ENCODE assay signal across 9 cellular contexts in the genomic region with DNA sequence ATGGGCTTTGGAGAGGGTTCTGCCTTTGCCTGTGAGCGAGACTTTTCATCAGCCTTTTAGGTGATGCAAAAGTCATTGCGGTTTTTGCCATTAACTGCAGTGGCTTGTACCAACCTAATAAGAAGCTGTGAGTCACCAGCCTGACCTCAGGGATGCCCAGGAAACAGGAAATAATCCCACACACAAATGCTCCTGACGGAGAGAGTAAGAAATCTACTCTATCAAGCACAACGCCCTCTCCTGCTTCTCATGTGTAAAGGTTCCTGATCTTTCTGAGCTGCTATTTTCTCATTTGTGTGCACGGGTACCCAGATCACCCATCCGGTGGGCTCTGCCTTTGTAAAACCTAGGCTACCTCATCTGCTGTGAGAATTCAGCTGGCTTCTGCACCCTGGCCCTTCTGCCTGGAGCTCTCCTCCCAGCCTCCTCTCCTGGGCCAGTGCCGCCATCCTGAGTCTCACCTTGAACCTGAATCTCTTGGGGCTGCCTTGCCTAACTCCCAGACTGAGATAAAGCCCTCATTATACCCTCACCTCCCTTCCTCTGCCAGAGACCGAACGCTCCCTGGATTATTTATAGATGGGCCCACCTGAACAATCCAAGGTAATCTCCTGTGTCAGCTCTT.
A peak's percentile ranks its signal among the peaks of the same experiment; 100 is the strongest.
DNase-seq lines count a peak whose midpoint lies in the region; ATAC-seq and TF ChIP-seq lines count a peak whose summit lies in the region.
"Had no signal": no experiment of that assay in that cellular context is flagged by ENCODE, and none has a peak within 500 bp of the region (broad histone marks: within the 10 kb centered on the region; RNA-seq: fewer than 3 reads in every experiment).

No MANE protein-coding gene starts in this region.

- DNase-seq in AG09309 (ENCODE audit: low read depth) (peak; percentile 88), Kasumi-1 (lab: John Stamatoyannopoulos, UW) (peak; percentile 1 to 3), adipocyte (ENCODE audit: low read depth) (peak; percentile 73), kidney tubule cell (ENCODE audit: low spot score) (peak; percentile 94), ureter (ENCODE audit: low spot score) (no peak)
- DNase-seq in natural killer cell treated with Interleukin-12 subunit alpha and Interleukin-12 subunit beta and Interleukin-15 and Interleukin-18, amount 100 ng/mL, for 72 hours (ENCODE audit: low spot score), result no peak
- DNase-seq in activated CD4-positive, CD25-positive, alpha-beta regulatory T cell (lab: John Stamatoyannopoulos, UW), result no peak
- DNase-seq: NCI-H2029 had no signal

- H3K9me3 ChIP-seq in adipocyte (ENCODE audit: control insufficient read depth, low read length), result no peaks in the 10 kb centered on the region

- no peaks in the 10 kb centered on the region for H3K36me3 Mint-ChIP-seq in natural killer cell treated with Interleukin-12 subunit alpha and Interleukin-12 subunit beta and Interleukin-15 and Interleukin-18, amount 100 ng/mL, for 72 hours

- H3K27me3 Mint-ChIP-seq in natural killer cell treated with Interleukin-12 subunit alpha and Interleukin-12 subunit beta and Interleukin-15 and Interleukin-18, amount 100 ng/mL, for 72 hours, result peaks cover 31 to 34% of the 10 kb centered on the region in 2 donors

- no peak overlapping the region for H3K4me3 ChIP-seq in AG09309 (ENCODE audit: control insufficient read depth, low read depth, low read length)
- no peak overlapping the region for H3K4me3 ChIP-seq in adipocyte (ENCODE audit: low read length)

- no peaks in the 10 kb centered on the region for H3K4me1 Mint-ChIP-seq in natural killer cell treated with Interleukin-12 subunit alpha and Interleukin-12 subunit beta and Interleukin-15 and Interleukin-18, amount 100 ng/mL, for 72 hours (ENCODE audit: low read depth in 2 of 2)

- H3K27me3 ChIP-seq in adipocyte (replicated peaks; ENCODE audit: control insufficient read depth, insufficient read depth, low read length), result peaks cover 31% of the 10 kb centered on the region

- no peak for ATAC-seq in natural killer cell treated with Interleukin-12 subunit alpha and Interleukin-12 subunit beta and Interleukin-15 and Interleukin-18, amount 100 ng/mL, for 72 hours
- ATAC-seq in HG03025 (IDR thresholded peaks at IDR 0.05; ENCODE audit: low FRiP score, unreplicated experiment), result no peak

- no peak overlapping the region for H3K9ac ChIP-seq in adipocyte (ENCODE audit: low read length)

- TF ChIP-seq CTCF in AG09309 (IDR thresholded peaks at IDR 0.05; ENCODE audit: control insufficient read depth, insufficient read depth, low read depth, low read length, missing control alignments), result peak; percentile 54

- H3K36me3 ChIP-seq in adipocyte (ENCODE audit: control insufficient read depth, insufficient read depth, low read length, severe bottlenecking), result no peaks in the 10 kb centered on the region

- H3K27ac Mint-ChIP-seq in natural killer cell treated with Interleukin-12 subunit alpha and Interleukin-12 subunit beta and Interleukin-15 and Interleukin-18, amount 100 ng/mL, for 72 hours, result no peak overlapping the region

- no peak overlapping the region for H3K4me3 Mint-ChIP-seq in natural killer cell treated with Interleukin-12 subunit alpha and Interleukin-12 subunit beta and Interleukin-15 and Interleukin-18, amount 100 ng/mL, for 72 hours

- H3K4me1 ChIP-seq in adipocyte (ENCODE audit: control insufficient read depth, insufficient read depth, low read length), result peaks cover 3% of the 10 kb centered on the region

- H3K9me3 Mint-ChIP-seq in natural killer cell treated with Interleukin-12 subunit alpha and Interleukin-12 subunit beta and Interleukin-15 and Interleukin-18, amount 100 ng/mL, for 72 hours, result no peaks in the 10 kb centered on the region

Comparison
In these comparisons a context has a peak if more than half of its experiments do, and no peak if none do; other contexts are left out.
1. DNase-seq: peak in AG09309 (single experiment), Kasumi-1 (2 of 2), adipocyte (single experiment) and kidney tubule cell (single experiment); none in natural killer cell treated with Interleukin-12 subunit alpha and Interleukin-12 subunit beta and Interleukin-15 and Interleukin-18, amount 100 ng/mL, for 72 hours (single experiment), activated CD4-positive, CD25-positive, alpha-beta regulatory T cell (0 of 4) and ureter (single experiment).